Comparison of ENCODE assay signal across 34 cellular contexts in genomic region chr12:131425468-131425867, GRCh38.
"Had no signal": no experiment of that assay in that cellular context is flagged by ENCODE, and none has a peak within 500 bp of the region (broad histone marks: within the 10 kb centered on the region; RNA-seq: fewer than 3 reads in every experiment).

No MANE protein-coding gene starts in this region.

- H3K9me3 ChIP-seq: adrenal gland, body of pancreas had no signal

- H3K27me3 ChIP-seq: adrenal gland, body of pancreas, brain microvascular endothelial cell, cardiac muscle cell had no signal

- ATAC-seq: activated CD8-positive, alpha-beta T cell treated with anti-CD3 and anti-CD28 coated beads for 36 hours; activated naive CD4-positive, alpha-beta T cell treated with anti-CD3 and anti-CD28 coated beads, Interleukin-2, amount 50 U/mL, for 72 hours; activated T-cell treated with anti-CD3 and anti-CD28 coated beads, Interleukin-2, amount 50 U/mL, for 4 hours; activated T-cell treated with anti-CD3 and anti-CD28 coated beads, Interleukin-2, amount 50 U/mL, for 72 hours; activated T-helper 17 cell treated with anti-CD3 and anti-CD28 coated beads, Interleukin-2, amount 50 U/mL, for 72 hours; body of pancreas had no signal

- H3K4me1 ChIP-seq: adrenal gland had no signal

- H3K36me3 ChIP-seq: adrenal gland, brain microvascular endothelial cell, cardiac muscle cell had no signal

- H3K4me3 ChIP-seq: adrenal gland, body of pancreas, cardiac muscle cell had no signal

- H3K27me3 Mint-ChIP-seq: activated CD4-positive, alpha-beta T cell treated with anti-CD3 and anti-CD28 coated beads, Interleukin-2, amount 10 ng/mL, durations not matched to agents 24 days and 14 days had no signal

- H3K27ac ChIP-seq: adrenal gland, body of pancreas, brain microvascular endothelial cell, cardiac muscle cell, VCaP had no signal

- H3K4me1 Mint-ChIP-seq: activated B cell treated with CpG ODN at 0.5 μM for 24 hours; activated CD4-positive, alpha-beta T cell treated with anti-CD3 and anti-CD28 coated beads, Interleukin-2, amount 10 ng/mL, durations not matched to agents 24 days and 14 days; activated naive CD8-positive, alpha-beta T cell treated with anti-CD3 and anti-CD28 coated beads for 36 hours; activated T-helper 17 cell treated with anti-CD3 and anti-CD28 coated beads, Interleukin-2, amount 50 U/mL, for 72 hours had no signal

- H3K27ac Mint-ChIP-seq: activated B cell treated with CpG ODN at 0.5 μM for 24 hours; activated CD4-positive, alpha-beta memory T cell treated with anti-CD3 and anti-CD28 coated beads for 36 hours; activated CD4-positive, alpha-beta T cell treated with anti-CD3 and anti-CD28 coated beads, Interleukin-2, amount 10 ng/mL, durations not matched to agents 24 days and 14 days; activated CD8-positive, alpha-beta T cell treated with anti-CD3 and anti-CD28 coated beads for 36 hours; activated naive CD4-positive, alpha-beta T cell treated with anti-CD3 and anti-CD28 coated beads for 36 hours; activated naive CD4-positive, alpha-beta T cell treated with anti-CD3 and anti-CD28 coated beads, Interleukin-2, amount 50 U/mL, for 72 hours; activated naive CD8-positive, alpha-beta T cell treated with anti-CD3 and anti-CD28 coated beads for 36 hours; activated T-cell treated with anti-CD3 and anti-CD28 coated beads, Interleukin-2, amount 50 U/mL, for 72 hours; activated T-helper 1 cell treated with anti-CD3 and anti-CD28 coated beads, Interleukin-12 subunit alpha, Interleukin-12 subunit beta, Interleukin-2, Interleukin-4 antibody, amounts not matched to agents 30 ng/mL and 10 ng/mL and 1 ng/mL, durations not matched to agents 14 hours and 24 hours and 36 hours; activated T-helper 17 cell treated with anti-CD3 and anti-CD28 coated beads, Interleukin-2, amount 50 U/mL, for 72 hours; T-helper 1 cell treated with Interleukin-12 subunit alpha and Interleukin-12 subunit beta and Interleukin-4 antibody, amounts not matched to agents 30 μg/mL and 1 μg/mL, for 36 hours; T-helper 2 cell treated with Interferon-gamma antibody and Interleukin-4, amounts not matched to agents 5 μg/mL and 100 μg/mL, for 36 hours had no signal

- H3K9me3 Mint-ChIP-seq: activated CD4-positive, alpha-beta T cell treated with anti-CD3 and anti-CD28 coated beads, Interleukin-2, amount 10 ng/mL, durations not matched to agents 24 days and 14 days; activated T-helper 1 cell treated with anti-CD3 and anti-CD28 coated beads, Interleukin-12 subunit alpha, Interleukin-12 subunit beta, Interleukin-2, Interleukin-4 antibody, amounts not matched to agents 30 ng/mL and 10 ng/mL and 1 ng/mL, durations not matched to agents 14 hours and 24 hours and 36 hours had no signal

- DNase-seq: activated B cell treated with CpG ODN at 0.5 μM for 24 hours; activated CD4-positive, alpha-beta memory T cell treated with anti-CD3 and anti-CD28 coated beads for 36 hours; activated CD4-positive, alpha-beta T cell treated with anti-CD3 and anti-CD28 coated beads for 4 hours; activated CD4-positive, alpha-beta T cell treated with anti-CD3 and anti-CD28 coated beads, Interleukin-2, amount 10 ng/mL, durations not matched to agents 24 days and 14 days; activated CD4-positive, alpha-beta T cell treated with anti-CD3 and anti-CD28 coated beads, Interleukin-2, amount 50 U/mL, for 1 hour; activated CD4-positive, alpha-beta T cell treated with anti-CD3 and anti-CD28 coated beads, Interleukin-2, amount 50 U/mL, for 4 hours; activated CD4-positive, CD25-positive, alpha-beta regulatory T cell treated with anti-CD3 and anti-CD28 coated beads, Interleukin-2, amount 50 U/mL, for 72 hours; activated CD8-positive, alpha-beta memory T cell treated with anti-CD3 and anti-CD28 coated beads, Interleukin-2, amount 50 U/mL, for 4 hours; activated CD8-positive, alpha-beta T cell treated with anti-CD3 and anti-CD28 coated beads for 36 hours; activated gamma-delta T cell treated with Interleukin-2 at 50 U/mL for 16 hours; activated naive CD4-positive, alpha-beta T cell; activated naive CD4-positive, alpha-beta T cell treated with anti-CD3 and anti-CD28 coated beads for 36 hours; activated naive CD4-positive, alpha-beta T cell treated with anti-CD3 and anti-CD28 coated beads, Interleukin-2, amount 50 U/mL, for 16 hours; activated naive CD8-positive, alpha-beta T cell treated with anti-CD3 and anti-CD28 coated beads for 36 hours; activated T-cell treated with anti-CD3 and anti-CD28 coated beads for 4 hours; activated T-cell treated with anti-CD3 and anti-CD28 coated beads, Interleukin-2, amount 50 U/mL, for 1 hour; activated T-cell treated with anti-CD3 and anti-CD28 coated beads, Interleukin-2, amount 50 U/mL, for 4 hours; activated T-cell treated with anti-CD3 and anti-CD28 coated beads, Interleukin-2, amount 50 U/mL, for 72 hours; adrenal gland; amniotic stem cell; aorta; body of pancreas; brain microvascular endothelial cell; central memory CD4-positive, alpha-beta T cell; T-helper 1 cell; T-helper 2 cell; T-helper 9 cell had no signal

- H3K4me3 Mint-ChIP-seq: activated B cell treated with CpG ODN at 0.5 μM for 24 hours; activated CD4-positive, alpha-beta memory T cell treated with anti-CD3 and anti-CD28 coated beads for 36 hours; activated CD4-positive, alpha-beta T cell treated with anti-CD3 and anti-CD28 coated beads, Interleukin-2, amount 10 ng/mL, durations not matched to agents 24 days and 14 days; activated CD8-positive, alpha-beta T cell treated with anti-CD3 and anti-CD28 coated beads for 36 hours; activated naive CD4-positive, alpha-beta T cell treated with anti-CD3 and anti-CD28 coated beads for 36 hours; activated naive CD8-positive, alpha-beta T cell treated with anti-CD3 and anti-CD28 coated beads for 36 hours; activated T-cell treated with anti-CD3 and anti-CD28 coated beads, Interleukin-2, amount 50 U/mL, for 4 hours; activated T-cell treated with anti-CD3 and anti-CD28 coated beads, Interleukin-2, amount 50 U/mL, for 72 hours; activated T-helper 1 cell treated with anti-CD3 and anti-CD28 coated beads, Interleukin-12 subunit alpha, Interleukin-12 subunit beta, Interleukin-2, Interleukin-4 antibody, amounts not matched to agents 30 ng/mL and 10 ng/mL and 1 ng/mL, durations not matched to agents 14 hours and 24 hours and 36 hours; activated T-helper 17 cell treated with anti-CD3 and anti-CD28 coated beads, Interleukin-2, amount 50 U/mL, for 72 hours; T-helper 1 cell treated with Interleukin-12 subunit alpha and Interleukin-12 subunit beta and Interleukin-4 antibody, amounts not matched to agents 30 μg/mL and 1 μg/mL, for 36 hours; T-helper 2 cell treated with Interferon-gamma antibody and Interleukin-4, amounts not matched to agents 5 μg/mL and 100 μg/mL, for 36 hours had no signal
